ENCODE assay signal across 24 cellular contexts in the genomic region with DNA sequence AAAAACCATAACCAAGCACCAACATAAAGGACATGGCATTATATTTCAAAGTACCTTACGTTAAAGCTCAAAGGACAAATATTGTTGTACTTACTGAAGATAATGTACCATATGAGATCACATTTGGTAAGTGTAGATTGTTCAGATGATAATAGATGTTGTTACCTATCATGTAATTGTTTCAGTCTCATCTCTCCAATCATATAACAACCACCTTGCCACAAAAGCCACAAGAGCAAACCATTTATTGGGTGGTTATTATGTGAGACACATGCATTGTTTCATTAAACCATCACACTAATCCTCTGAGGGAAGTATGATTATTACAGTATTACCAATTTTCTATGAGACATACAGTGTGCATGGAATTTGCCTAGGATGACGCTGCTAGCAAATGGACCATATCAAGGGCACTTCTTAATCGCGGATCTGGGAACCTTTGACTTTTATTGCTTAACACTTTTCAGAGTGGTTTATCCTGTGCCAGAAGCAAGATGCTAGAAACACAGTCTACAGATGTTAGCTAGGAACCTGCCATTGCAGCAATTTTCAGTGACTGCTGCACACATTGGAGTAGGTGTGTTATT.
"Had no signal": no experiment of that assay in that cellular context is flagged by ENCODE, and none has a peak within 500 bp of the region (broad histone marks: within the 10 kb centered on the region; RNA-seq: fewer than 3 reads in every experiment).

No MANE protein-coding gene starts in this region.

- H3K36me3 ChIP-seq: adrenal gland, MG63 had no signal

- H3K27ac Mint-ChIP-seq: activated CD8-positive, alpha-beta T cell treated with anti-CD3 and anti-CD28 coated beads, Interleukin-2, amount 10 ng/mL, durations not matched to agents 7 days and 5 days; activated naive CD8-positive, alpha-beta T cell treated with anti-CD3 and anti-CD28 coated beads, Interleukin-2, amount 10 ng/mL, durations not matched to agents 7 days and 5 days; T-helper 17 cell; WTC11 had no signal

- H3K4me1 Mint-ChIP-seq: activated naive CD8-positive, alpha-beta T cell treated with anti-CD3 and anti-CD28 coated beads, Interleukin-2, amount 10 ng/mL, durations not matched to agents 7 days and 5 days had no signal

- H3K36me3 Mint-ChIP-seq: activated naive CD8-positive, alpha-beta T cell treated with anti-CD3 and anti-CD28 coated beads, Interleukin-2, amount 10 ng/mL, durations not matched to agents 7 days and 5 days; WTC11 had no signal

- H3K4me2 ChIP-seq: PC-9 had no signal

- ATAC-seq: activated CD8-positive, alpha-beta T cell treated with anti-CD3 and anti-CD28 coated beads, Interleukin-2, amount 10 ng/mL, durations not matched to agents 7 days and 5 days; T-helper 17 cell; WTC11 had no signal

- H3K4me1 ChIP-seq: adrenal gland had no signal

- DNase-seq: activated CD4-positive, alpha-beta T cell treated with anti-CD3 and anti-CD28 coated beads for 48 hours; activated CD4-positive, alpha-beta T cell treated with anti-CD3 and anti-CD28 coated beads, Interleukin-2, amount 50 U/mL, for 4 hours; activated CD4-positive, CD25-positive, alpha-beta regulatory T cell treated with anti-CD3 and anti-CD28 coated beads, Interleukin-2, amount 50 U/mL, for 72 hours; activated CD8-positive, alpha-beta memory T cell treated with anti-CD3 and anti-CD28 coated beads, Interleukin-2, amount 50 U/mL, for 48 hours; activated CD8-positive, alpha-beta T cell treated with anti-CD3 and anti-CD28 coated beads, Interleukin-2, amount 10 ng/mL, durations not matched to agents 7 days and 5 days; activated naive CD4-positive, alpha-beta T cell treated with anti-CD3 and anti-CD28 coated beads, Interleukin-2, amount 50 U/mL, for 16 hours; activated naive CD8-positive, alpha-beta T cell treated with anti-CD3 and anti-CD28 coated beads, Interleukin-2, amount 10 ng/mL, durations not matched to agents 7 days and 5 days; activated T-cell treated with anti-CD3 and anti-CD28 coated beads, Interleukin-2, amount 50 U/mL, for 1 hour; adrenal gland; anterior cingulate cortex; KG1; MG63; NCI-H1105 treated with DMSO at 0.1 percent for 48 hours; NCI-H1436 treated with DMSO at 0.1 percent for 48 hours; NCI-H187; NCI-H2081; NCI-H2171; NCI-H226; NCI-H69; PC-9; SHP77 treated with DMSO at 0.1 percent for 48 hours; T-helper 17 cell; T-helper 9 cell had no signal

- H3K27ac ChIP-seq: adrenal gland, PC-9 had no signal

- H3K4me3 ChIP-seq: adrenal gland, MG63, PC-9 had no signal

- H3K9me3 ChIP-seq: adrenal gland, MG63 had no signal

- H3K4me3 Mint-ChIP-seq: activated CD8-positive, alpha-beta T cell treated with anti-CD3 and anti-CD28 coated beads, Interleukin-2, amount 10 ng/mL, durations not matched to agents 7 days and 5 days; activated naive CD8-positive, alpha-beta T cell treated with anti-CD3 and anti-CD28 coated beads, Interleukin-2, amount 10 ng/mL, durations not matched to agents 7 days and 5 days; T-helper 17 cell; WTC11 had no signal

- H3K9me3 Mint-ChIP-seq: activated naive CD8-positive, alpha-beta T cell treated with anti-CD3 and anti-CD28 coated beads, Interleukin-2, amount 10 ng/mL, durations not matched to agents 7 days and 5 days had no signal

- H3K27me3 ChIP-seq: adrenal gland had no signal
